In the genomic region with DNA sequence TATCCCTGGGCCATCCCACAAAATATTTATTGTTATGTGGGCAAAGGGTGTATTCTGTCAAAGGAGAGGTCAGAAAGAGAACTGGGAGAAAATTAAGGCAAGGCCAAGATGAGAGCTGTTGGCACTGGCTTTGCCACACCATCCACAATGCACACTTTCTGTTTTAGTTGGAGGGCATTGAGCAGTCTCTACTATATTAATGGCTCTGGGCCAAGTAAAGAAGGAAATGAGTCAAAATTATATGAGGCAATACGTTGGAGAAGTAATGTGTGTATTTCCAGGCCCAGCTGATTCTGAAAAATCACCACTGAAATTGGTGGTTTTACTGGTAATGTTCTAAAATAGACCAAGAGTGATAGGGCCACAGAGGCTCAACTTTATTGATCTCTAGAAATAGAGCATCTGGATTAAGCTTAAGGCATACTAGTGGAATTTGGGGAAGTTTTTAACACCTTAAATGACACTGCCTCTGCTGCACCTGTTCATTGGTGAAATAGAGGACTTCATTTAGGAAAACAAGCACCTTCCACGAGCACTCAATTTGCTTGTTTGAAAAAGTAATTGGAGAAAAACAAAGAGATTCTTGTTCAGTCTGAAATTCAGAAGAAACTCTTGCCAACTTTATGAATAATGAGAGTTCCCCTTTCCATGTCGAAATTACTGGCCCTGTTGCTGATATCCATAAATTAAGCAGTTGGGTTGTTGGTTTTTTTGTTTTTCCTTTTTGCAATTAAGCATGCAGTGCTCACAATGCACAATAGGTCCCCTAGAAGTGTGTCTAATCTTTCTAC, we compare ENCODE assay signal across 8 cellular contexts.
DNase-seq lines count a peak whose midpoint lies in the region; ATAC-seq lines count a peak whose summit lies in the region.

No MANE protein-coding gene starts in this region.

- H3K36me3 Mint-ChIP-seq in stimulated activated naive B cell treated with anti-CD40 and anti-IgM and Interleukin-4, amounts not matched to agents 10 μg/mL and 1 μg/mL and 100 μg/mL, for 72 hours = no peaks in the 10 kb centered on the region
- no peaks in the 10 kb centered on the region for H3K36me3 Mint-ChIP-seq in activated T-helper 17 cell treated with anti-CD3 and anti-CD28 coated beads, Interleukin-2, amount 50 U/mL, for 72 hours (ENCODE audit: low read depth)

- no peak overlapping the region for H3K4me3 Mint-ChIP-seq in stimulated activated naive B cell treated with anti-CD40 and anti-IgM and Interleukin-4, amounts not matched to agents 10 μg/mL and 1 μg/mL and 100 μg/mL, for 72 hours
- H3K4me3 Mint-ChIP-seq in activated T-helper 17 cell treated with anti-CD3 and anti-CD28 coated beads, Interleukin-2, amount 50 U/mL, for 72 hours = no peak overlapping the region

- H3K9me3 Mint-ChIP-seq in stimulated activated naive B cell treated with anti-CD40 and anti-IgM and Interleukin-4, amounts not matched to agents 10 μg/mL and 1 μg/mL and 100 μg/mL, for 72 hours = no peaks in the 10 kb centered on the region
- H3K9me3 Mint-ChIP-seq in activated T-helper 17 cell treated with anti-CD3 and anti-CD28 coated beads, Interleukin-2, amount 50 U/mL, for 72 hours = peaks cover 1% of the 10 kb centered on the region

- no peaks in the 10 kb centered on the region for H3K4me1 Mint-ChIP-seq in stimulated activated naive B cell treated with anti-CD40 and anti-IgM and Interleukin-4, amounts not matched to agents 10 μg/mL and 1 μg/mL and 100 μg/mL, for 72 hours
- H3K4me1 Mint-ChIP-seq in activated T-helper 17 cell treated with anti-CD3 and anti-CD28 coated beads, Interleukin-2, amount 50 U/mL, for 72 hours = no peaks in the 10 kb centered on the region

- H3K27me3 Mint-ChIP-seq in stimulated activated naive B cell treated with anti-CD40 and anti-IgM and Interleukin-4, amounts not matched to agents 10 μg/mL and 1 μg/mL and 100 μg/mL, for 72 hours = no peaks in the 10 kb centered on the region
- no peaks in the 10 kb centered on the region for H3K27me3 Mint-ChIP-seq in activated T-helper 17 cell treated with anti-CD3 and anti-CD28 coated beads, Interleukin-2, amount 50 U/mL, for 72 hours

- DNase-seq in SIG-M5 treated with dmso at 0.1 percent for 504 hours (lab: John Stamatoyannopoulos, UW; ENCODE audit: unreplicated experiment) = peak; percentile 6
- DNase-seq in SIG-M5 (lab: John Stamatoyannopoulos, UW) = no peak
- peak; percentile 16 for DNase-seq in NAMALWA (ENCODE audit: low spot score)
- DNase-seq in dedifferentiated amniotic fluid mesenchymal stem cell (ENCODE audit: extremely low spot score) = peak; percentile 70
- DNase-seq in stimulated activated naive B cell treated with anti-CD40 and anti-IgM and Interleukin-4, amounts not matched to agents 10 μg/mL and 1 μg/mL and 100 μg/mL, for 72 hours = no peak
- no peak for DNase-seq in NCI-H524 (lab: John Stamatoyannopoulos, UW)

- H3K27ac Mint-ChIP-seq in stimulated activated naive B cell treated with anti-CD40 and anti-IgM and Interleukin-4, amounts not matched to agents 10 μg/mL and 1 μg/mL and 100 μg/mL, for 72 hours = no peak overlapping the region
- no peak overlapping the region for H3K27ac Mint-ChIP-seq in activated T-helper 17 cell treated with anti-CD3 and anti-CD28 coated beads, Interleukin-2, amount 50 U/mL, for 72 hours

- peak; percentile 51 to 61 for ATAC-seq in stimulated activated naive B cell treated with anti-CD40 and anti-IgM and Interleukin-4, amounts not matched to agents 10 μg/mL and 1 μg/mL and 100 μg/mL, for 72 hours (replicated peaks)
- no peak for ATAC-seq in HG03280 (IDR thresholded peaks at IDR 0.05; ENCODE audit: unreplicated experiment)
- no peak for ATAC-seq in activated T-helper 17 cell treated with anti-CD3 and anti-CD28 coated beads, Interleukin-2, amount 50 U/mL, for 72 hours (replicated peaks)

Comparison
In these comparisons a context has a peak if more than half of its experiments do, and no peak if none do; other contexts are left out.
1. DNase-seq: peak in SIG-M5 treated with dmso at 0.1 percent for 504 hours (single experiment), NAMALWA (single experiment) and dedifferentiated amniotic fluid mesenchymal stem cell (single experiment); none in SIG-M5 (single experiment), stimulated activated naive B cell treated with anti-CD40 and anti-IgM and Interleukin-4, amounts not matched to agents 10 μg/mL and 1 μg/mL and 100 μg/mL, for 72 hours (single experiment) and NCI-H524 (0 of 2).
2. ATAC-seq: peak in stimulated activated naive B cell treated with anti-CD40 and anti-IgM and Interleukin-4, amounts not matched to agents 10 μg/mL and 1 μg/mL and 100 μg/mL, for 72 hours (2 of 2); none in HG03280 (single experiment) and activated T-helper 17 cell treated with anti-CD3 and anti-CD28 coated beads, Interleukin-2, amount 50 U/mL, for 72 hours (single experiment).